Comparison of ENCODE assay signal across 1 cellular context in genomic region chr2:158743899-158744298, GRCh38.
A peak's percentile ranks its signal among the peaks of the same experiment; 100 is the strongest.
TF ChIP-seq lines count a peak whose summit lies in the region.

No MANE protein-coding gene starts in this region.

TF ChIP-seq in K562, 482 proteins besides CTCF, POLR2A, EP300 and RAD21:
- no peak for TF ChIP-seq NR4A1 (CRISPR knock-in tag; IDR thresholded peaks at IDR 0.05)
- TF ChIP-seq NR4A1 (tag; IDR thresholded peaks at IDR 0.05) = no peak
- no peak for TF ChIP-seq POLR2AphosphoS5 (IDR thresholded peaks at IDR 0.05; ENCODE audit: control insufficient read depth, insufficient read depth, low read depth, low read length)
- TF ChIP-seq NFYB (IDR thresholded peaks at IDR 0.05; ENCODE audit: extremely low read depth, insufficient read length) = peak; percentile 15
TF ChIP-seq in K562: peak in this region for 1.
